ENCODE assay signal across 8 cellular contexts in the genomic region with DNA sequence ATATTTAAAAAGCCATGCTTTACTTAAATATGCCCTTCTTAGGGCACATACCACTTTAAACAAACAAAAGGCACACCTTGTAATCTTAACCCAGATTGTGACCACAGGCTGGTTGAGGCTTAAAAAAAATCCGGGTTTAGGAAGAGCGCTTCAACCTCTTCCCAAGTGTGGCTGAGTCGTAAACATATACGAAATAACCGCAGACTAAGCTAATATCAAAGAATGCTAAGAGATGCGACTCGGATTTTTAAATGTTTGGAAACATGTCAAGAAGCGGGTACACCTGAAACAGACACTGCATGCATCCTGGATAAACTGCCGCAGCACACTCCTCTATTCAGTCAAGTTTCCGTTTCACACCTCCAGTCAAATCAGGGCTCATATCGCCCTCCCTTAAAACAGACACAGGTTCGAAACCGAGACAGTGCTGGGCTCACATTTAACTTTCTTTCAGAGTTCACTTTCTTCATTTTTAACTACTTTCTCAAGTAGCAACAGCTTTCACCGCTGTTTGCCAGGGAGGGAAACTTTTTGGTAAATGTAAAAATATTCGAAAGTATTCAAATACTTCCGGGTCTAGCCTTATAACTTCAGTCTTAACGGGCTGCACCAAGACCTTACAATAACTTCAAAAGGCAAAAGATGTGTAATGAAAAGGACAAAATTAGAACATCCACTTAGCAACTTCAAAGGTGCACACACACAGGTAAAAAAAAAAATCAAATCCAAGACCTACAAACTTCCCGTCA. TPM values are rescaled to one million over a fixed set of nuclear protein-coding genes. Genes with fewer than 3 reads are reported as not detected.
DNase-seq lines count a peak whose midpoint lies in the region; ATAC-seq, FAIRE-seq and TF ChIP-seq lines count a peak whose summit lies in the region.

No MANE protein-coding gene starts in this region.

- ATAC-seq in GM19372 (IDR thresholded peaks at IDR 0.05; ENCODE audit: low read depth, unreplicated experiment) (peak; percentile 48), HG03439 (IDR thresholded peaks at IDR 0.05; ENCODE audit: unreplicated experiment) (peak; percentile 55), natural killer cell (peak; percentile 16 to 45 (median 28))

- peaks cover 56% of the 10 kb centered on the region in 2 donors for H3K4me1 Mint-ChIP-seq in natural killer cell

- H3F3A ChIP-seq in SU-DHL-6 (ENCODE audit: insufficient read depth), result peaks cover 39% of the 10 kb centered on the region

- H3K27ac Mint-ChIP-seq in natural killer cell, result peak overlapping the region; percentile 91 to 94

- H3K79me2 ChIP-seq in SU-DHL-6 (ENCODE audit: insufficient read depth, low read length), result peaks cover 66% of the 10 kb centered on the region

- peak overlapping the region; percentile 97 for H3K4me2 ChIP-seq in SU-DHL-6 (ENCODE audit: low read depth, low read length, poor library complexity, severe bottlenecking)

- H3K9me2 ChIP-seq in SU-DHL-6 (replicated peaks; ENCODE audit: insufficient read depth, low read length), result no peaks in the 10 kb centered on the region

- H3K27ac ChIP-seq in SU-DHL-6 (ENCODE audit: low read depth, low read length) (peak overlapping the region; percentile 86), dorsolateral prefrontal cortex (peak overlapping the region in 25 of 59 donors; percentile 88 to 97 (median 94))

- peaks cover 12% of the 10 kb centered on the region; the same call in 1 of the 2 replicates for H3K9me3 ChIP-seq in SU-DHL-6 (ENCODE audit: insufficient read depth, low read length)

- H3K4me3 Mint-ChIP-seq in natural killer cell, result peak overlapping the region; percentile 97

- DNase-seq in DMS114 treated with DMSO at 0.1 percent for 48 hours (lab: John Stamatoyannopoulos, UW; ENCODE audit: unreplicated experiment), result peak; percentile 71
- no peak for DNase-seq in dorsolateral prefrontal cortex
- DNase-seq in natural killer cell, result no peak
- peak; percentile 25 for DNase-seq in urothelium cell line (ENCODE audit: low spot score)
- no peak for DNase-seq in ecto neural progenitor cell (ENCODE audit: low spot score)

- H3K9me3 Mint-ChIP-seq in natural killer cell, result no peaks in the 10 kb centered on the region

- no peak for TF ChIP-seq CTCF in SU-DHL-6 (IDR thresholded peaks at IDR 0.05; ENCODE audit: insufficient read depth, low read length, poor library complexity, severe bottlenecking)
- TF ChIP-seq CTCF in dorsolateral prefrontal cortex (IDR thresholded peaks at IDR 0.05 in 54 of 56, conservative IDR thresholded peaks at IDR 0.05 in 2 of 56; ENCODE audit: low read depth in 1 of 56, partially characterized antibody in 56 of 56), result no peak
- no peak for TF ChIP-seq CTCF in natural killer cell (IDR thresholded peaks at IDR 0.05)

- H3K4me3 ChIP-seq in SU-DHL-6 (ENCODE audit: insufficient read depth, low read length, poor library complexity, severe bottlenecking), result peak overlapping the region; percentile 75
- H3K4me3 ChIP-seq in dorsolateral prefrontal cortex, result peak overlapping the region; percentile 50 to 96 (median 88)

- H3K9ac ChIP-seq in SU-DHL-6 (ENCODE audit: low read length), result peak overlapping the region; percentile 94

- no peaks in the 10 kb centered on the region for H3K36me3 Mint-ChIP-seq in natural killer cell

- H3K27me3 ChIP-seq in SU-DHL-6 (ENCODE audit: low read length) (no peaks in the 10 kb centered on the region), dorsolateral prefrontal cortex (no peaks in the 10 kb centered on the region)

- no peak for FAIRE-seq in urothelium cell line (lab: Jason Lieb, UNC)

- peaks cover 43% of the 10 kb centered on the region for H4K20me1 ChIP-seq in SU-DHL-6 (ENCODE audit: low read depth, low read length)

- H2AFZ ChIP-seq in SU-DHL-6 (ENCODE audit: low read depth, low read length, severe bottlenecking), result no peak overlapping the region

- intact Hi-C loops in dorsolateral prefrontal cortex (cut with DNase I) (loop anchor here (5.0 to 10.0 kb wide), 3 partner anchors 106 to 556 kb away; a partner anchor contains a TSS), natural killer cell (cut with micrococcal nuclease) (no loop called here)

- peaks cover 37% of the 10 kb centered on the region for H3K36me3 ChIP-seq in SU-DHL-6 (ENCODE audit: low read length)

- no peaks in the 10 kb centered on the region for H3K27me3 Mint-ChIP-seq in natural killer cell (ENCODE audit: low read depth in 2 of 2)

RNA-seq across cellular contexts. Expression of a gene that starts 1.3 kb away (rescaled TPM):
- total RNA-seq in dorsolateral prefrontal cortex (10 to 100 TPM; 37.6 to 70.7 (median 50.7) TPM), natural killer cell (10 to 100 TPM; 79.5 to 89.7 (median 80.9) TPM)

Comparison
In these comparisons a context has a peak if more than half of its experiments do, and no peak if none do; other contexts are left out.
1. DNase-seq: peak in DMS114 treated with DMSO at 0.1 percent for 48 hours (single experiment) and urothelium cell line (single experiment); none in dorsolateral prefrontal cortex (0 of 10), natural killer cell (single experiment) and ecto neural progenitor cell (single experiment).
2. Peak in every context shown above with its lines, with median percentiles within 50 percentile points of each other: ATAC-seq.